Comparison of ENCODE assay signal across 1 cellular context in genomic region chr17:55709440-55709839, GRCh38.
TF ChIP-seq lines count a peak whose summit lies in the region.

No MANE protein-coding gene starts in this region.

TF ChIP-seq in K562, 482 proteins besides CTCF, POLR2A, EP300 and RAD21 (continued from another document):
- TF ChIP-seq, protein P1, sequence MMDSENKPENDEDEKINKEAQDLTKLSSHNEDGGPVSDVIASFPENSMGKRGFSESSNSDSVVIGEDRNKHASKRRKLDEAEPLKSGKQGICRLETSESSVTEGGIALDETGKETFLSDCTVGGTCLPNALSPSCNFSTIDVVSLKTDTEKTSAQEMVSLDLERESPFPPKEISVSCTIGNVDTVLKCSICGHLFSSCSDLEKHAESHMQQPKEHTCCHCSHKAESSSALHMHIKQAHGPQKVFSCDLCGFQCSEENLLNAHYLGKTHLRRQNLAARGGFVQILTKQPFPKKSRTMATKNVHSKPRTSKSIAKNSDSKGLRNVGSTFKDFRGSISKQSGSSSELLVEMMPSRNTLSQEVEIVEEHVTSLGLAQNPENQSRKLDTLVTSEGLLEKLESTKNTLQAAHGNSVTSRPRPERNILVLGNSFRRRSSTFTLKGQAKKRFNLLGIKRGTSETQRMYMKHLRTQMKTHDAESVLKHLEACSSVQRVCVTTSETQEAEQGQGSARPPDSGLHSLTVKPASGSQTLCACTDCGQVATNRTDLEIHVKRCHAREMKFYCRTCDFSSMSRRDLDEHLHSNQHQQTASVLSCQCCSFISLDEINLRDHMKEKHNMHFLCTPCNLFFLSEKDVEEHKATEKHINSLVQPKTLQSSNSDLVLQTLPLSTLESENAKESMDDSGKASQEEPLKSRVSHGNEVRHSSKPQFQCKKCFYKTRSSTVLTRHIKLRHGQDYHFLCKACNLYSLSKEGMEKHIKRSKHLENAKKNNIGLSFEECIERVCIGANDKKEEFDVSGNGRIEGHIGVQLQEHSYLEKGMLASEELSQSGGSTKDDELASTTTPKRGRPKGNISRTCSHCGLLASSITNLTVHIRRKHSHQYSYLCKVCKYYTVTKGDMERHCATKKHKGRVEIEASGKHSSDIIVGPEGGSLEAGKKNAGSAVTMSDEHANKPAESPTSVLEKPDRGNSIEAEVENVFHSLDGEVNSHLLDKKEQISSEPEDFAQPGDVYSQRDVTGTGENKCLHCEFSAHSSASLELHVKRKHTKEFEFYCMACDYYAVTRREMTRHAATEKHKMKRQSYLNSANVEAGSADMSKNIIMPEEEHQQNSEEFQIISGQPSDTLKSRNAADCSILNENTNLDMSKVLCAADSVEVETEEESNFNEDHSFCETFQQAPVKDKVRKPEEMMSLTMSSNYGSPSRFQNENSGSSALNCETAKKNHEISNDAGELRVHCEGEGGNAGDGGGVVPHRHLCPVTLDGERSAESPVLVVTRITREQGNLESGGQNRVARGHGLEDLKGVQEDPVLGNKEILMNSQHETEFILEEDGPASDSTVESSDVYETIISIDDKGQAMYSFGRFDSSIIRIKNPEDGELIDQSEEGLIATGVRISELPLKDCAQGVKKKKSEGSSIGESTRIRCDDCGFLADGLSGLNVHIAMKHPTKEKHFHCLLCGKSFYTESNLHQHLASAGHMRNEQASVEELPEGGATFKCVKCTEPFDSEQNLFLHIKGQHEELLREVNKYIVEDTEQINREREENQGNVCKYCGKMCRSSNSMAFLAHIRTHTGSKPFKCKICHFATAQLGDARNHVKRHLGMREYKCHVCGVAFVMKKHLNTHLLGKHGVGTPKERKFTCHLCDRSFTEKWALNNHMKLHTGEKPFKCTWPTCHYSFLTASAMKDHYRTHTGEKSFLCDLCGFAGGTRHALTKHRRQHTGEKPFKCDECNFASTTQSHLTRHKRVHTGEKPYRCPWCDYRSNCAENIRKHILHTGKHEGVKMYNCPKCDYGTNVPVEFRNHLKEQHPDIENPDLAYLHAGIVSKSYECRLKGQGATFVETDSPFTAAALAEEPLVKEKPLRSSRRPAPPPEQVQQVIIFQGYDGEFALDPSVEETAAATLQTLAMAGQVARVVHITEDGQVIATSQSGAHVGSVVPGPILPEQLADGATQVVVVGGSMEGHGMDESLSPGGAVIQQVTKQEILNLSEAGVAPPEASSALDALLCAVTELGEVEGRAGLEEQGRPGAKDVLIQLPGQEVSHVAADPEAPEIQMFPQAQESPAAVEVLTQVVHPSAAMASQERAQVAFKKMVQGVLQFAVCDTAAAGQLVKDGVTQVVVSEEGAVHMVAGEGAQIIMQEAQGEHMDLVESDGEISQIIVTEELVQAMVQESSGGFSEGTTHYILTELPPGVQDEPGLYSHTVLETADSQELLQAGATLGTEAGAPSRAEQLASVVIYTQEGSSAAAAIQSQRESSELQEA (IDR thresholded peaks at IDR 0.05; ENCODE audit: low read depth), result no peak
- no peak for TF ChIP-seq MECOM (CRISPR knock-in tag; IDR thresholded peaks at IDR 0.05)
- no peak for TF ChIP-seq PRPF4 (IDR thresholded peaks at IDR 0.05; ENCODE audit: insufficient read depth, low read depth, low read length, poor library complexity, severe bottlenecking)
- TF ChIP-seq STAG1 (CRISPR knock-in tag; IDR thresholded peaks at IDR 0.05; ENCODE audit: borderline replicate concordance), result no peak
- TF ChIP-seq MAFK (IDR thresholded peaks at IDR 0.05; ENCODE audit: low read length), result no peak
- no peak for TF ChIP-seq THRB (CRISPR knock-in tag; conservative IDR thresholded peaks at IDR 0.05)
- TF ChIP-seq, protein P2, sequence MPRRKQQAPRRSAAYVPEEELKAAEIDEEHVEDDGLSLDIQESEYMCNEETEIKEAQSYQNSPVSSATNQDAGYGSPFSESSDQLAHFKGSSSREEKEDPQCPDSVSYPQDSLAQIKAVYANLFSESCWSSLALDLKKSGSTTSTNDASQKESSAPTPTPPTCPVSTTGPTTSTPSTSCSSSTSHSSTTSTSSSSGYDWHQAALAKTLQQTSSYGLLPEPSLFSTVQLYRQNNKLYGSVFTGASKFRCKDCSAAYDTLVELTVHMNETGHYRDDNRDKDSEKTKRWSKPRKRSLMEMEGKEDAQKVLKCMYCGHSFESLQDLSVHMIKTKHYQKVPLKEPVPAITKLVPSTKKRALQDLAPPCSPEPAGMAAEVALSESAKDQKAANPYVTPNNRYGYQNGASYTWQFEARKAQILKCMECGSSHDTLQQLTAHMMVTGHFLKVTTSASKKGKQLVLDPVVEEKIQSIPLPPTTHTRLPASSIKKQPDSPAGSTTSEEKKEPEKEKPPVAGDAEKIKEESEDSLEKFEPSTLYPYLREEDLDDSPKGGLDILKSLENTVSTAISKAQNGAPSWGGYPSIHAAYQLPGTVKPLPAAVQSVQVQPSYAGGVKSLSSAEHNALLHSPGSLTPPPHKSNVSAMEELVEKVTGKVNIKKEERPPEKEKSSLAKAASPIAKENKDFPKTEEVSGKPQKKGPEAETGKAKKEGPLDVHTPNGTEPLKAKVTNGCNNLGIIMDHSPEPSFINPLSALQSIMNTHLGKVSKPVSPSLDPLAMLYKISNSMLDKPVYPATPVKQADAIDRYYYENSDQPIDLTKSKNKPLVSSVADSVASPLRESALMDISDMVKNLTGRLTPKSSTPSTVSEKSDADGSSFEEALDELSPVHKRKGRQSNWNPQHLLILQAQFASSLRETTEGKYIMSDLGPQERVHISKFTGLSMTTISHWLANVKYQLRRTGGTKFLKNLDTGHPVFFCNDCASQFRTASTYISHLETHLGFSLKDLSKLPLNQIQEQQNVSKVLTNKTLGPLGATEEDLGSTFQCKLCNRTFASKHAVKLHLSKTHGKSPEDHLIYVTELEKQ (CRISPR knock-in tag; IDR thresholded peaks at IDR 0.05), result no peak
- TF ChIP-seq TEAD1 (CRISPR knock-in tag; IDR thresholded peaks at IDR 0.05), result no peak
- no peak for TF ChIP-seq ETV5 (CRISPR knock-in tag; IDR thresholded peaks at IDR 0.05; ENCODE audit: low read depth)
- TF ChIP-seq RBM39 (optimal IDR thresholded peaks at IDR 0.05; ENCODE audit: low read depth, low read length), result no peak
- no peak for TF ChIP-seq YY1 (IDR thresholded peaks at IDR 0.05; ENCODE audit: borderline replicate concordance in 1 of 3, control insufficient read depth in 1 of 3, extremely low read depth in 1 of 3, insufficient read depth in 3 of 3, insufficient read length in 1 of 3, insufficient replicate concordance in 2 of 3, low read depth in 1 of 3, low read length in 2 of 3)
- no peak for TF ChIP-seq GABPA (tag; conservative IDR thresholded peaks at IDR 0.05; ENCODE audit: low read depth)
- no peak for TF ChIP-seq ELF4 (CRISPR knock-in tag; IDR thresholded peaks at IDR 0.05)
- TF ChIP-seq ARID2 (IDR thresholded peaks at IDR 0.05), result no peak
- no peak for TF ChIP-seq KDM2B (CRISPR knock-in tag; IDR thresholded peaks at IDR 0.05)
- TF ChIP-seq, protein P3, sequence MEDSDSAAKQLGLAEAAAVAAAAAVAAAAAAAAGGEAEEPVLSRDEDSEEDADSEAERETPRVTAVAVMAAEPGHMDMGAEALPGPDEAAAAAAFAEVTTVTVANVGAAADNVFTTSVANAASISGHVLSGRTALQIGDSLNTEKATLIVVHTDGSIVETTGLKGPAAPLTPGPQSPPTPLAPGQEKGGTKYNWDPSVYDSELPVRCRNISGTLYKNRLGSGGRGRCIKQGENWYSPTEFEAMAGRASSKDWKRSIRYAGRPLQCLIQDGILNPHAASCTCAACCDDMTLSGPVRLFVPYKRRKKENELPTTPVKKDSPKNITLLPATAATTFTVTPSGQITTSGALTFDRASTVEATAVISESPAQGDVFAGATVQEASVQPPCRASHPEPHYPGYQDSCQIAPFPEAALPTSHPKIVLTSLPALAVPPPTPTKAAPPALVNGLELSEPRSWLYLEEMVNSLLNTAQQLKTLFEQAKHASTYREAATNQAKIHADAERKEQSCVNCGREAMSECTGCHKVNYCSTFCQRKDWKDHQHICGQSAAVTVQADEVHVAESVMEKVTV (CRISPR knock-in tag; IDR thresholded peaks at IDR 0.05), result no peak
- TF ChIP-seq ZNF507 (tag; conservative IDR thresholded peaks at IDR 0.05), result no peak
TF ChIP-seq in K562: peak in this region for 0.
